17 cellular contexts compared by ENCODE assay signal in the genomic region with DNA sequence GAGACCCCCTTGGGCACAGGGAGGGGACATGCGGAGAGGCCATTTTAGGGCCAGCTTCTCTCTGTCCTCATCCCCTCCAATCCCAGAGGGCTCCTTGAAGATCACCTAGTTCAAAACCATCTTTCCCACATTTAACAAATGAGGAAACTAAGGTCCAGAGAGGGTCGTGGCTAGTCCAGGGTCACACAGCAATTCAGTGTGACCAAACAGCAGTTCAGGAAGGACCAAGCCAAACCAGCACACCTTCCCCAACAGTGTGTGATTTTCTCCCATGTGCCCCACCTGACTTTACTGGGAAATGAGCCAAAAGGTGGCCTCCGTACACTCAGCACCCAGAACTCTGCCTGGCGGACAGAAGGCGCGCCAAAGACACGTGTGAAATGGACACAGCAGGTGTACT. TPM values are rescaled to one million over a fixed set of nuclear protein-coding genes. Genes with fewer than 3 reads are reported as not detected.
DNase-seq lines count a peak whose midpoint lies in the region; ATAC-seq, FAIRE-seq and TF ChIP-seq lines count a peak whose summit lies in the region.
"Had no signal": no experiment of that assay in that cellular context is flagged by ENCODE, and none has a peak within 500 bp of the region (broad histone marks: within the 10 kb centered on the region; RNA-seq: fewer than 3 reads in every experiment).

No MANE protein-coding gene starts in this region.

- WGBS in HepG2 (ENCODE audit: low lambda C conversion rate), result 32% methylated on average over 7 of the region's 7 CpGs
- 51% methylated on average over 5 of the region's 7 CpGs for whole genome bisulfite sequencing in right lobe of liver (ENCODE audit: insufficient coverage, low coverage, low lambda C conversion rate, missing lambda C conversion rate)
- WGBS in neuronal stem cell (ENCODE audit: extremely low coverage in 2 of 2, insufficient read length in 2 of 2, insufficient replicate concordance in 1 of 2), 2 donors, result no CpG with 5 or more reads among the region's 7 CpGs
- 76 to 86% (median 80%) methylated on average over 7 of the region's 7 CpGs for WGBS in spleen, 5 donors

- no peak for TF ChIP-seq RAD21 in HepG2 (CRISPR knock-in tag; IDR thresholded peaks at IDR 0.05)

- H3K4me3 ChIP-seq in HepG2 (replicated peaks in 1 of 3; ENCODE audit: insufficient read depth in 1 of 3, low read depth in 2 of 3, low read length in 3 of 3) (no peak overlapping the region), right lobe of liver (no peak overlapping the region), PC-3 (ENCODE audit: low read length) (no peak overlapping the region), neuronal stem cell (ENCODE audit: low read length in 2 of 2) (no peak overlapping the region), spleen (no peak overlapping the region)
- H3K4me3 ChIP-seq: A549 had no signal

- FAIRE-seq in HepG2 (lab: Jason Lieb, UNC), result no peak
- FAIRE-seq: A549, D721Med, H54 had no signal

- peak overlapping the region; percentile 50 for H3K23ac ChIP-seq in neuronal stem cell (ENCODE audit: low read depth, low read length, poor library complexity)

- H3K36me3 ChIP-seq in HepG2 (replicated peaks in 1 of 2; ENCODE audit: control insufficient read depth in 1 of 2, insufficient read depth in 2 of 2, low read length in 2 of 2), result no peaks in the 10 kb centered on the region
- H3K36me3 ChIP-seq in right lobe of liver, result no peaks in the 10 kb centered on the region
- no peaks in the 10 kb centered on the region for H3K36me3 ChIP-seq in PC-3 (ENCODE audit: low read depth, low read length)
- H3K36me3 ChIP-seq in neuronal stem cell (replicated peaks in 1 of 2; ENCODE audit: control insufficient read depth in 2 of 2, insufficient read depth in 2 of 2, low read length in 2 of 2), result no peaks in the 10 kb centered on the region
- no peaks in the 10 kb centered on the region for H3K36me3 ChIP-seq in spleen
- H3K36me3 ChIP-seq: BE2C had no signal

- no peak overlapping the region for H2BK120ac ChIP-seq in neuronal stem cell (ENCODE audit: low read depth, low read length)

- no peak overlapping the region for H3K27ac ChIP-seq in HepG2 (ENCODE audit: extremely low read length, insufficient read depth, low read length)
- no peak overlapping the region for H3K27ac ChIP-seq in right lobe of liver
- H3K27ac ChIP-seq in PC-3 (ENCODE audit: low read length), result no peak overlapping the region
- no peak overlapping the region for H3K27ac ChIP-seq in neuronal stem cell (replicated peaks; ENCODE audit: low read length)
- no peak overlapping the region for H3K27ac ChIP-seq in spleen
- H3K27ac ChIP-seq: A549, C4-2B, HL-60 had no signal

- no peaks in the 10 kb centered on the region for H3K79me2 ChIP-seq in HepG2 (ENCODE audit: insufficient read depth, low read length)
- H3K79me2 ChIP-seq in PC-3 (ENCODE audit: low read length), result no peaks in the 10 kb centered on the region

- no peak overlapping the region for H3K4ac ChIP-seq in neuronal stem cell (ENCODE audit: low read length)

- ATAC-seq in HepG2 (no peak), right lobe of liver (no peak), PC-3 (no peak)

- H2AFZ ChIP-seq in HepG2 (ENCODE audit: low read length) (no peak overlapping the region), PC-3 (ENCODE audit: low read length) (no peak overlapping the region), neuronal stem cell (ENCODE audit: low read length) (no peak overlapping the region)

- no peak overlapping the region for H3K14ac ChIP-seq in neuronal stem cell (ENCODE audit: low read length)

- no peak overlapping the region for H2BK5ac ChIP-seq in neuronal stem cell (ENCODE audit: low read length)

- H3K27me3 ChIP-seq in HepG2 (ENCODE audit: control insufficient read depth in 1 of 2, insufficient read depth in 2 of 2, low read length in 2 of 2), result peaks cover 2 to 11% of the 10 kb centered on the region in 2 experiments; a peak in 3 of 5 replicates
- H3K27me3 ChIP-seq in right lobe of liver, result peaks cover 0 to under 1% of the 10 kb centered on the region in 2 donors
- no peaks in the 10 kb centered on the region for H3K27me3 ChIP-seq in PC-3 (ENCODE audit: low read length)
- H3K27me3 ChIP-seq in neuronal stem cell (ENCODE audit: control insufficient read depth in 3 of 3, insufficient read depth in 3 of 3, low read depth in 1 of 3, low read length in 3 of 3), result peaks cover 0 to 24% (median 12%) of the 10 kb centered on the region in 3 experiments
- H3K27me3 ChIP-seq in spleen (replicated peaks in 1 of 7), result peaks cover 0 to 97% (median 32%) of the 10 kb centered on the region in 7 donors
- H3K27me3 ChIP-seq: BE2C had no signal

- H2BK12ac ChIP-seq in neuronal stem cell (ENCODE audit: low read length), result no peak overlapping the region

- POLR2A ChIA-PET in HepG2 (lab: Yijun Ruan, JAX), result no interaction called here
- POLR2A ChIA-PET in PC-3 (lab: Charles Lee; ENCODE audit: unreplicated experiment), result no interaction called here

- H3F3A ChIP-seq in PC-3 (ENCODE audit: low read length, unreplicated experiment), result no peaks in the 10 kb centered on the region

- CTCF ChIA-PET in HepG2 (lab: Yijun Ruan, JAX; ENCODE audit: low intra/inter-chr PET ratio, low total read pairs), result no interaction called here
- CTCF ChIA-PET in PC-3 (lab: Charles Lee), result no interaction called here

- TF ChIP-seq EP300 in HepG2 (IDR thresholded peaks at IDR 0.05; ENCODE audit: low read depth in 2 of 2, low read length in 2 of 2) (no peak), HepG2 (CRISPR knock-in tag; IDR thresholded peaks at IDR 0.05; ENCODE audit: borderline replicate concordance) (no peak)

- no peak for DNase-seq in HepG2 (ENCODE audit: low spot score)
- no peak for DNase-seq in right lobe of liver
- DNase-seq in PC-3, result peak; percentile 4
- DNase-seq in neuronal stem cell (ENCODE audit: low spot score), result no peak
- DNase-seq in spleen, result no peak
- no peak for DNase-seq in NCI-H1092 (lab: John Stamatoyannopoulos, UW)
- DNase-seq: BE2C; CD4-positive, alpha-beta memory T cell; COR-L47; DMS153; GF-D8 had no signal

- H3K4me1 ChIP-seq in HepG2 (ENCODE audit: insufficient read depth, low read length), result no peaks in the 10 kb centered on the region
- H3K4me1 ChIP-seq in right lobe of liver, result no peaks in the 10 kb centered on the region
- no peaks in the 10 kb centered on the region for H3K4me1 ChIP-seq in PC-3 (ENCODE audit: insufficient read depth, low read length)
- H3K4me1 ChIP-seq in neuronal stem cell (ENCODE audit: control insufficient read depth in 2 of 2, insufficient read depth in 1 of 2, low read depth in 1 of 2, low read length in 2 of 2), result peaks cover 0 to 12% of the 10 kb centered on the region in 2 donors
- H3K4me1 ChIP-seq in spleen, result peaks cover 0 to 5% (median 0%) of the 10 kb centered on the region in 6 donors
- H3K4me1 ChIP-seq: A549 had no signal

- H4K8ac ChIP-seq in neuronal stem cell (ENCODE audit: low read depth, low read length), result no peak overlapping the region

- BruUV-seq in HepG2 (replicated peaks; lab: Mats Ljungman, UMichigan) (no TSS peak), PC-3 (replicated peaks; lab: Mats Ljungman, UMichigan) (no TSS peak)

- intact Hi-C loops in HepG2 (cut with micrococcal nuclease; ENCODE audit: unreplicated experiment) (no loop called here), right lobe of liver (cut with DNase I) (loop anchor here in 1 of 2 donors (5.0 kb wide), 1 partner anchor 405 kb away; no protein-coding TSS in a partner anchor), PC-3 (cut with micrococcal nuclease) (no loop called here), spleen (cut with DNase I; ENCODE audit: low total_unique reads) (no loop called here)

- no peak overlapping the region for H4K91ac ChIP-seq in neuronal stem cell (ENCODE audit: low read depth, low read length, poor library complexity)

- peak overlapping the region; percentile 19 for H3K18ac ChIP-seq in neuronal stem cell (ENCODE audit: low read length)

- H3K79me1 ChIP-seq in neuronal stem cell (ENCODE audit: low read depth, low read length), result no peaks in the 10 kb centered on the region

- no peaks in the 10 kb centered on the region for H3K9me2 ChIP-seq in PC-3 (replicated peaks; ENCODE audit: low read length)

- no peaks in the 10 kb centered on the region for H4K20me1 ChIP-seq in HepG2 (ENCODE audit: insufficient read depth, low read length)
- H4K20me1 ChIP-seq in PC-3 (ENCODE audit: low read length), result no peaks in the 10 kb centered on the region

- no peak overlapping the region for H3K4me2 ChIP-seq in HepG2 (ENCODE audit: low read depth, low read length)
- no peak overlapping the region for H3K4me2 ChIP-seq in PC-3 (ENCODE audit: low read length)
- H3K4me2 ChIP-seq in neuronal stem cell (ENCODE audit: insufficient read depth, low read length, poor library complexity, severe bottlenecking), result no peak overlapping the region
- H3K4me2 ChIP-seq: A549 had no signal

- TF ChIP-seq POLR2A in HepG2 (IDR thresholded peaks at IDR 0.05; ENCODE audit: insufficient read depth in 1 of 2, low read depth in 2 of 2, low read length in 2 of 2) (no peak), right lobe of liver (IDR thresholded peaks at IDR 0.05) (no peak), spleen (IDR thresholded peaks at IDR 0.05) (no peak)

- in situ Hi-C loops in HepG2 (cut with HindIII; ENCODE audit: extremely low pct_ligation_motif_present, low pct_unique_long_range_greater_than_20kb), result no loop called here

- TF ChIP-seq CTCF in HepG2 (CRISPR knock-in tag; IDR thresholded peaks at IDR 0.05), result no peak
- no peak for TF ChIP-seq CTCF in right lobe of liver (IDR thresholded peaks at IDR 0.05)
- no peak for TF ChIP-seq CTCF in PC-3 (conservative IDR thresholded peaks at IDR 0.05; ENCODE audit: low read depth, low read length)
- TF ChIP-seq CTCF in spleen (IDR thresholded peaks at IDR 0.05 in 8 of 11, conservative IDR thresholded peaks at IDR 0.05 in 3 of 11), result no peak

- H3K9me3 ChIP-seq in HepG2 (ENCODE audit: low read length) (no peaks in the 10 kb centered on the region), right lobe of liver (no peaks in the 10 kb centered on the region), PC-3 (ENCODE audit: low read length) (no peaks in the 10 kb centered on the region), neuronal stem cell (replicated peaks in 1 of 2; ENCODE audit: control insufficient read depth in 2 of 2, insufficient read depth in 1 of 2, low read depth in 1 of 2, low read length in 2 of 2) (peaks cover 0 to 7% of the 10 kb centered on the region in 2 donors), spleen (no peaks in the 10 kb centered on the region)
- H3K9me3 ChIP-seq: A549, BE2C had no signal

- no peak overlapping the region for H2BK15ac ChIP-seq in neuronal stem cell (ENCODE audit: low read length)

- peak overlapping the region; percentile 61 for H2AK5ac ChIP-seq in neuronal stem cell (ENCODE audit: low read depth, low read length)

- H3K9ac ChIP-seq in HepG2 (ENCODE audit: insufficient read depth, low read depth, low read length) (no peak overlapping the region), PC-3 (ENCODE audit: low read length) (no peak overlapping the region), neuronal stem cell (ENCODE audit: low read depth, low read length, poor library complexity) (no peak overlapping the region)

RNA-seq across cellular contexts. Expression of gene CACNA1I, which starts 51.3 kb away (rescaled TPM):
- total RNA-seq in HepG2 (2016; rRNA removed; fragmentation: Illumina TruSeq; extraction: Trizol), result not detected in 2 replicates
- total RNA-seq in HepG2 (2016; cell fraction: cytosol; rRNA removed; fragmentation: Illumina TruSeq; extraction: Trizol; ENCODE audit: low read depth), result not detected in 2 replicates
- total RNA-seq in HepG2 (2016; cell fraction: insoluble cytoplasmic fraction; rRNA removed; fragmentation: Illumina TruSeq; extraction: Trizol), result not detected in 2 replicates
- not detected in 2 replicates for total RNA-seq in HepG2 (2016; cell fraction: membrane; rRNA removed; fragmentation: Illumina TruSeq; extraction: Trizol)
- not detected in 2 replicates for total RNA-seq in HepG2 (2016; cell fraction: nucleus; rRNA removed; fragmentation: Illumina TruSeq; extraction: Trizol)
- not detected in 2 replicates for polyA plus RNA-seq in HepG2 (2011; rRNA removed)
- polyA plus RNA-seq in HepG2 (2011; cell fraction: cytosol; rRNA removed), result not detected in 2 replicates
- polyA plus RNA-seq in HepG2 (2011; cell fraction: nucleus; rRNA removed), result 0.02 TPM in 2 replicates
- 0.03 TPM in 1 of 2 replicates, not detected in the other for polyA plus RNA-seq in HepG2 (2012)
- polyA plus RNA-seq in HepG2 (2016; cell fraction: cytosol; fragmentation: Illumina TruSeq; extraction: Trizol; ENCODE audit: low read depth), result not detected in 2 replicates
- not detected in 2 replicates for polyA plus RNA-seq in HepG2 (2016; cell fraction: insoluble cytoplasmic fraction; fragmentation: Illumina TruSeq; extraction: Trizol; ENCODE audit: low read depth)
- polyA plus RNA-seq in HepG2 (2016; cell fraction: membrane; fragmentation: Illumina TruSeq; extraction: Trizol; ENCODE audit: low read depth), result not detected in 2 replicates
- polyA plus RNA-seq in HepG2 (2016; cell fraction: nucleus; fragmentation: Illumina TruSeq; extraction: Trizol; ENCODE audit: insufficient read depth, low read depth), result not detected in 2 replicates
- 0.04 and 0.05 TPM in 2 replicates for polyA minus RNA-seq in HepG2 (2011; rRNA and poly(A)+ RNA removed; ENCODE audit: low replicate concordance)
- not detected in 2 replicates for polyA minus RNA-seq in HepG2 (2011; cell fraction: cytosol; rRNA and poly(A)+ RNA removed)
- not detected in 2 replicates for polyA minus RNA-seq in HepG2 (2011; cell fraction: nucleus; rRNA and poly(A)+ RNA removed)
- under 1 TPM in 1 of 6 experiments, not detected in 5; 0.06 TPM for total RNA-seq in right lobe of liver
- 0.06 TPM in 1 of 2 replicates, not detected in the other for total RNA-seq in PC-3 (2014; rRNA removed)
- 0.21 TPM for polyA plus RNA-seq in neuronal stem cell (2013, experiment 1 of 2)
- polyA plus RNA-seq in neuronal stem cell (2013, experiment 2 of 2), result 0.18 TPM
- total RNA-seq in spleen, result 1 to 10 TPM in 5 of 7 donors, under 1 TPM in 2; 0.66 to 4.1 (median 1.4) TPM
- polyA plus RNA-seq in spleen, result under 1 TPM; 0.24 to 0.83 (median 0.43) TPM
- polyA plus RNA-seq: AG04450 had no signal
